Comparison of ENCODE assay signal across 11 cellular contexts in genomic region chr2:128280901-128281321, GRCh38. TPM values are rescaled to one million over a fixed set of nuclear protein-coding genes. Genes with fewer than 3 reads are reported as not detected.
DNase-seq lines count a peak whose midpoint lies in the region; ATAC-seq and TF ChIP-seq lines count a peak whose summit lies in the region.
"Had no signal": no experiment of that assay in that cellular context is flagged by ENCODE, and none has a peak within 500 bp of the region (broad histone marks: within the 10 kb centered on the region; RNA-seq: fewer than 3 reads in every experiment).

No MANE protein-coding gene starts in this region.

- ATAC-seq in RWPE2 (ENCODE audit: low read depth), result peak; percentile 52
- ATAC-seq in left ventricle myocardium superior, result peak; percentile 65
- ATAC-seq in GM21423 (IDR thresholded peaks at IDR 0.05; ENCODE audit: unreplicated experiment), result no peak

- H3K27me3 ChIP-seq in BLaER1 treated with 17β-estradiol and CSF1 and Interleukin-3, amounts not matched to agents 10 nM and 100 nM, result no peaks in the 10 kb centered on the region
- H3K27me3 ChIP-seq in RWPE2 (ENCODE audit: insufficient read depth, poor library complexity, severe bottlenecking) (no peaks in the 10 kb centered on the region), ovary (no peaks in the 10 kb centered on the region)

- DNase-seq in RWPE2 (ENCODE audit: low spot score) (no peak), left ventricle myocardium superior (peak; percentile 58), ovary (peak; percentile 40 to 64 (median 51)), kidney glomerular epithelial cell (lab: John Stamatoyannopoulos, UW) (no peak), D341Med (ENCODE audit: low spot score) (no peak), cerebellar cortex (ENCODE audit: low spot score) (no peak)
- DNase-seq: activated naive CD8-positive, alpha-beta T cell treated with anti-CD3 and anti-CD28 coated beads, Interleukin-2, amount 10 ng/mL, durations not matched to agents 7 days and 5 days; effector memory CD4-positive, alpha-beta T cell; stimulated activated CD4-positive, alpha-beta T cell treated with anti-CD3 and anti-CD28 coated beads, Interleukin-4, amount 100 ng/mL, for 1 hour had no signal

- peak overlapping the region; percentile 88 to 99 (median 97) for H3K4me2 ChIP-seq in BLaER1 treated with 17β-estradiol and CSF1 and Interleukin-3, amounts not matched to agents 10 nM and 100 nM

- TF ChIP-seq CTCF in RWPE2 (IDR thresholded peaks at IDR 0.05; ENCODE audit: poor library complexity, severe bottlenecking) (no peak), ovary (IDR thresholded peaks at IDR 0.05) (no peak)

- 35 to 56% (median 43%) methylated on average over 4 to 5 of the region's 5 CpGs for WGBS in ovary, 3 donors

- peak overlapping the region in 10 of 11 experiments; percentile 36 to 69 (median 58); a peak in 19 of 22 replicates for H3K9ac ChIP-seq in BLaER1 treated with 17β-estradiol and CSF1 and Interleukin-3, amounts not matched to agents 10 nM and 100 nM

- H4K20me1 ChIP-seq in BLaER1 treated with 17β-estradiol and CSF1 and Interleukin-3, amounts not matched to agents 10 nM and 100 nM, result peaks cover 14 to 98% (median 83%) of the 10 kb centered on the region in 11 experiments; a peak in 19 of 22 replicates

- H3K9me3 ChIP-seq in BLaER1 treated with 17β-estradiol and CSF1 and Interleukin-3, amounts not matched to agents 10 nM and 100 nM (replicated peaks in 1 of 11), result peaks cover 0 to 10% (median 4%) of the 10 kb centered on the region in 11 experiments; a peak in 11 of 22 replicates
- H3K9me3 ChIP-seq in RWPE2 (ENCODE audit: severe bottlenecking), result no peaks in the 10 kb centered on the region
- no peaks in the 10 kb centered on the region for H3K9me3 ChIP-seq in ovary

- TF ChIP-seq EP300 in ovary (IDR thresholded peaks at IDR 0.05), result no peak

- no peak for TF ChIP-seq POLR2A in ovary (IDR thresholded peaks at IDR 0.05)

- H3K4me3 ChIP-seq in BLaER1 treated with 17β-estradiol and CSF1 and Interleukin-3, amounts not matched to agents 10 nM and 100 nM, result peak overlapping the region in 9 of 10 experiments; percentile 7 to 58 (median 35); a peak in 10 of 20 replicates
- H3K4me3 ChIP-seq in RWPE2 (ENCODE audit: severe bottlenecking), result no peak overlapping the region
- no peak overlapping the region for H3K4me3 ChIP-seq in ovary

- peaks cover under 1 to 18% (median 6%) of the 10 kb centered on the region in 11 experiments; a peak in 12 of 22 replicates for H3K36me3 ChIP-seq in BLaER1 treated with 17β-estradiol and CSF1 and Interleukin-3, amounts not matched to agents 10 nM and 100 nM
- H3K36me3 ChIP-seq in RWPE2 (ENCODE audit: low read depth), result no peaks in the 10 kb centered on the region
- H3K36me3 ChIP-seq in ovary, result no peaks in the 10 kb centered on the region

- H3K27ac ChIP-seq in BLaER1 treated with 17β-estradiol and CSF1 and Interleukin-3, amounts not matched to agents 10 nM and 100 nM, result peak overlapping the region; percentile 28 to 63 (median 55); a peak in 20 of 22 replicates
- no peak overlapping the region for H3K27ac ChIP-seq in RWPE2 (ENCODE audit: poor library complexity, severe bottlenecking)
- peak overlapping the region in 1 of 2 donors; percentile 32 for H3K27ac ChIP-seq in ovary

- intact Hi-C loops in left ventricle myocardium superior (cut with micrococcal nuclease), result no loop called here
- intact Hi-C loops in ovary (cut with DNase I), result no loop called here

- peaks cover 66 to 97% (median 83%) of the 10 kb centered on the region in 10 experiments for H3K4me1 ChIP-seq in BLaER1 treated with 17β-estradiol and CSF1 and Interleukin-3, amounts not matched to agents 10 nM and 100 nM
- H3K4me1 ChIP-seq in RWPE2 (ENCODE audit: insufficient read depth, poor library complexity, severe bottlenecking), result peaks cover 3% of the 10 kb centered on the region
- peaks cover 20% of the 10 kb centered on the region for H3K4me1 ChIP-seq in ovary (ENCODE audit: insufficient read depth)

RNA-seq across cellular contexts. Expression of gene HS6ST1, which starts 37.8 kb away (rescaled TPM):
- total RNA-seq in left ventricle myocardium superior (35.2 TPM), ovary (10 to 100 TPM; 23.7 to 62.5 (median 48.0) TPM)
- 10 to 100 TPM; 12.9 to 45.3 TPM for polyA plus RNA-seq in ovary

Comparison
In these comparisons a context has a peak if more than half of its experiments do, and no peak if none do; other contexts are left out.
1. H3K4me3 ChIP-seq: peak in BLaER1 treated with 17β-estradiol and CSF1 and Interleukin-3, amounts not matched to agents 10 nM and 100 nM (9 of 10); none in RWPE2 (single experiment) and ovary (single experiment).
2. DNase-seq: peak in left ventricle myocardium superior (single experiment) and ovary (5 of 5); none in RWPE2 (single experiment), kidney glomerular epithelial cell (single experiment), D341Med (single experiment) and cerebellar cortex (single experiment).